ENCODE assay signal across 22 cellular contexts in genomic region chr4:81319657-81320056, GRCh38.
A peak's percentile ranks its signal among the peaks of the same experiment; 100 is the strongest.
DNase-seq lines count a peak whose midpoint lies in the region; ATAC-seq, FAIRE-seq and TF ChIP-seq lines count a peak whose summit lies in the region.
"Had no signal": no experiment of that assay in that cellular context is flagged by ENCODE, and none has a peak within 500 bp of the region (broad histone marks: within the 10 kb centered on the region; RNA-seq: fewer than 3 reads in every experiment).

No MANE protein-coding gene starts in this region.

- no peak overlapping the region for H3K14ac ChIP-seq in IMR-90 (replicated peaks; ENCODE audit: low read depth, low read length)

- FAIRE-seq in RCC 7860 (lab: Jason Lieb, UNC), result no peak
- FAIRE-seq: GM12892, H54 had no signal

- H3K27me3 Mint-ChIP-seq in neural progenitor cell (ENCODE audit: insufficient read depth, low read depth) (peaks cover 3% of the 10 kb centered on the region), endodermal cell (ENCODE audit: insufficient read depth) (peaks cover 5% of the 10 kb centered on the region)
- H3K27me3 Mint-ChIP-seq in activated T-helper 2 cell treated with anti-CD3 and anti-CD28 coated beads, Interferon-gamma antibody, Interleukin-2, Interleukin-4, amounts not matched to agents 10 μg/mL and 5 μg/mL and 100 μg/mL, durations not matched to agents 14 hours and 24 hours and 36 hours (ENCODE audit: low read depth), result no peaks in the 10 kb centered on the region

- peaks cover 2% of the 10 kb centered on the region; the same call in 1 of the 2 replicates for H3K4me1 ChIP-seq in IMR-90 (ENCODE audit: control insufficient read depth, insufficient read depth, low read length)
- H3K4me1 ChIP-seq in neural progenitor cell, result no peaks in the 10 kb centered on the region
- no peaks in the 10 kb centered on the region for H3K4me1 ChIP-seq in endodermal cell (ENCODE audit: control insufficient read depth, insufficient read depth, low read length)

- H3K36me3 Mint-ChIP-seq in neural progenitor cell, result no peaks in the 10 kb centered on the region
- no peaks in the 10 kb centered on the region for H3K36me3 Mint-ChIP-seq in endodermal cell (ENCODE audit: low read depth)
- H3K36me3 Mint-ChIP-seq in activated T-helper 2 cell treated with anti-CD3 and anti-CD28 coated beads, Interferon-gamma antibody, Interleukin-2, Interleukin-4, amounts not matched to agents 10 μg/mL and 5 μg/mL and 100 μg/mL, durations not matched to agents 14 hours and 24 hours and 36 hours (ENCODE audit: low read depth), result no peaks in the 10 kb centered on the region

- no peak for TF ChIP-seq CTCF in IMR-90 (conservative IDR thresholded peaks at IDR 0.05; ENCODE audit: low read depth, low read length)
- TF ChIP-seq CTCF in neural progenitor cell (IDR thresholded peaks at IDR 0.05), result no peak
- TF ChIP-seq CTCF in endodermal cell (conservative IDR thresholded peaks at IDR 0.05), result no peak

- no peak for TF ChIP-seq POLR2A in IMR-90 (IDR thresholded peaks at IDR 0.05; ENCODE audit: low read depth, low read length)

- H4K8ac ChIP-seq in IMR-90 (ENCODE audit: low read depth in 2 of 2, low read length in 2 of 2), result peak overlapping the region in 1 of 2 experiments; percentile 13; a peak in 1 of 4 replicates

- peak; percentile 2 for DNase-seq in Caki2 (ENCODE audit: low read depth)
- DNase-seq in IMR-90, result no peak
- DNase-seq in kidney tubule cell (ENCODE audit: low spot score), result peak; percentile 58
- DNase-seq in neural progenitor cell (ENCODE audit: low spot score), result no peak
- no peak for DNase-seq in NCI-H345 treated with DMSO at 0.1 percent for 48 hours (lab: John Stamatoyannopoulos, UW; ENCODE audit: unreplicated experiment)
- DNase-seq in endodermal cell, result no peak
- no peak for DNase-seq in activated T-helper 2 cell treated with anti-CD3 and anti-CD28 coated beads, Interferon-gamma antibody, Interleukin-2, Interleukin-4, amounts not matched to agents 10 μg/mL and 5 μg/mL and 100 μg/mL, durations not matched to agents 14 hours and 24 hours and 36 hours (ENCODE audit: low spot score)
- DNase-seq in RCC 7860 (ENCODE audit: low spot score), result no peak
- DNase-seq: DMS79, NCI-H1048, NCI-H1417, NCI-H1694 treated with DMSO at 0.1 percent for 48 hours, NCI-H2081, NCI-H2227 treated with DMSO at 0.1 percent for 48 hours, NCI-H510A, NCI-H69, SJCRH30 had no signal

- BruUV-seq in IMR-90 (replicated peaks; lab: Mats Ljungman, UMichigan), result no TSS peak

- H3K4me2 ChIP-seq in IMR-90 (ENCODE audit: low read depth, low read length), result no peak overlapping the region
- H3K4me2 ChIP-seq in neural progenitor cell, result no peak overlapping the region

- no peaks in the 10 kb centered on the region; the same call in 1 of the 2 replicates for H4K20me1 ChIP-seq in IMR-90 (ENCODE audit: insufficient read depth, low read length)
- no peaks in the 10 kb centered on the region for H4K20me1 ChIP-seq in neural progenitor cell (ENCODE audit: low read depth)

- dilution Hi-C loops in IMR-90 (cut with HindIII; ENCODE audit: low sequenced_read_pairs, unreplicated experiment), result no loop called here

- in situ Hi-C loops in Caki2 (cut with HindIII; ENCODE audit: low pct_unique_long_range_greater_than_20kb, low sequenced_read_pairs) (no loop called here), IMR-90 (cut with MboI; ENCODE audit: low sequenced_read_pairs) (no loop called here)

- no peak overlapping the region for H3K56ac ChIP-seq in IMR-90 (ENCODE audit: extremely low read depth, insufficient read depth, low read length)

- no peak overlapping the region for H3K27ac ChIP-seq in IMR-90 (ENCODE audit: insufficient read depth, low read length)
- no peak overlapping the region for H3K27ac ChIP-seq in neural progenitor cell
- H3K27ac ChIP-seq in endodermal cell (ENCODE audit: low read depth, low read length), result no peak overlapping the region
- H3K27ac ChIP-seq: SJCRH30 had no signal

- peaks cover 3% of the 10 kb centered on the region; the same call in 1 of the 2 replicates for H3K9me1 ChIP-seq in IMR-90 (ENCODE audit: insufficient read depth, low read length)

- no peaks in the 10 kb centered on the region for H3F3A ChIP-seq in neural progenitor cell (ENCODE audit: low read depth)

- H2AK5ac ChIP-seq in IMR-90 (ENCODE audit: low read depth, low read length), result peak overlapping the region; percentile 53; the same call in 1 of the 2 replicates

- no peak overlapping the region for H2BK5ac ChIP-seq in IMR-90 (ENCODE audit: low read depth, low read length, poor library complexity, severe bottlenecking)

- TF ChIP-seq RAD21 in IMR-90 (IDR thresholded peaks at IDR 0.05; ENCODE audit: low read length), result no peak

- no peak overlapping the region for H3K4me3 ChIP-seq in IMR-90 (ENCODE audit: insufficient read depth, low read depth, low read length)
- H3K4me3 ChIP-seq in neural progenitor cell, result no peak overlapping the region
- H3K4me3 ChIP-seq in endodermal cell (ENCODE audit: low read length), result no peak overlapping the region
- H3K4me3 ChIP-seq: SJCRH30 had no signal

- H3K4ac ChIP-seq in IMR-90 (ENCODE audit: low read depth, low read length), result peak overlapping the region; percentile 36; the same call in 1 of the 2 replicates

- 100% methylated on average over 1 of the region's 1 CpG; no CpG with 5 or more reads in 1 of the 2 experiments for WGBS in IMR-90 (ENCODE audit: extremely low coverage in 2 of 2, insufficient read length in 1 of 2), 2 experiments
- WGBS in endodermal cell (ENCODE audit: insufficient coverage in 1 of 2, insufficient read length in 1 of 2), 2 experiments, result 100% methylated on average over 1 of the region's 1 CpG

- H4K5ac ChIP-seq in IMR-90 (ENCODE audit: low read depth, low read length), result no peak overlapping the region; the same call in 1 of the 2 replicates

- H3K9me3 Mint-ChIP-seq in neural progenitor cell (peaks cover 3% of the 10 kb centered on the region), endodermal cell (peaks cover 5% of the 10 kb centered on the region)
- H3K9me3 Mint-ChIP-seq in activated T-helper 2 cell treated with anti-CD3 and anti-CD28 coated beads, Interferon-gamma antibody, Interleukin-2, Interleukin-4, amounts not matched to agents 10 μg/mL and 5 μg/mL and 100 μg/mL, durations not matched to agents 14 hours and 24 hours and 36 hours, result no peaks in the 10 kb centered on the region

- no peak overlapping the region for H2AFZ ChIP-seq in IMR-90 (replicated peaks; ENCODE audit: low read length, poor library complexity)
- H2AFZ ChIP-seq in neural progenitor cell (replicated peaks), result peak overlapping the region; percentile 10

- no peaks in the 10 kb centered on the region for H3K36me3 ChIP-seq in IMR-90 (ENCODE audit: control insufficient read depth, insufficient read depth, low read length)
- H3K36me3 ChIP-seq in neural progenitor cell, result no peaks in the 10 kb centered on the region
- H3K36me3 ChIP-seq in endodermal cell (ENCODE audit: control insufficient read depth, insufficient read depth, low read length), result no peaks in the 10 kb centered on the region
- H3K36me3 ChIP-seq: SJCRH30 had no signal

- H3K4me3 Mint-ChIP-seq in neural progenitor cell (no peak overlapping the region), endodermal cell (no peak overlapping the region)
- no peak overlapping the region for H3K4me3 Mint-ChIP-seq in activated T-helper 2 cell treated with anti-CD3 and anti-CD28 coated beads, Interferon-gamma antibody, Interleukin-2, Interleukin-4, amounts not matched to agents 10 μg/mL and 5 μg/mL and 100 μg/mL, durations not matched to agents 14 hours and 24 hours and 36 hours (ENCODE audit: low read depth)

- H4K91ac ChIP-seq in IMR-90 (ENCODE audit: insufficient read depth, low read depth, low read length), result 0 out of 2 replicates have a peak overlapping the region, but pooled peaks have one; percentile 50

- ATAC-seq in IMR-90 (ENCODE audit: low read depth), result no peak
- ATAC-seq: Panc1, Right ventricle myocardium inferior, SK-N-SH treated with all-trans-retinoic acid at 6 μM for 48 hours had no signal

- peak overlapping the region; percentile 54; the same call in 1 of the 3 replicates for H2BK15ac ChIP-seq in IMR-90 (ENCODE audit: low read depth, low read length)

- H3K79me2 ChIP-seq in neural progenitor cell (ENCODE audit: low read depth), result no peaks in the 10 kb centered on the region

- H3K18ac ChIP-seq in IMR-90 (ENCODE audit: low read depth, low read length), result no peak overlapping the region; the same call in 1 of the 2 replicates

- H2BK20ac ChIP-seq in IMR-90 (ENCODE audit: low read depth, low read length), result peak overlapping the region; percentile 50; the same call in 1 of the 2 replicates

- H3K9ac ChIP-seq in IMR-90 (ENCODE audit: low read depth, low read length) (no peak overlapping the region), neural progenitor cell (no peak overlapping the region), endodermal cell (ENCODE audit: extremely low read depth, low read length, poor library complexity, severe bottlenecking) (no peak overlapping the region)

- H3K27me3 ChIP-seq in IMR-90 (ENCODE audit: control insufficient read depth, insufficient read depth, low read length), result no peaks in the 10 kb centered on the region
- no peaks in the 10 kb centered on the region for H3K27me3 ChIP-seq in neural progenitor cell
- no peaks in the 10 kb centered on the region for H3K27me3 ChIP-seq in endodermal cell (ENCODE audit: control insufficient read depth, insufficient read depth, low read length, poor library complexity, severe bottlenecking)
- H3K27me3 ChIP-seq: SJCRH30 had no signal

- no peak overlapping the region for H2AK9ac ChIP-seq in IMR-90 (replicated peaks; ENCODE audit: low read depth, low read length, poor library complexity)

- H3K9me3 ChIP-seq in IMR-90 (ENCODE audit: control insufficient read depth, insufficient read depth, low read length) (no peaks in the 10 kb centered on the region; the same call in 1 of the 2 replicates), neural progenitor cell (ENCODE audit: low read depth) (no peaks in the 10 kb centered on the region), endodermal cell (ENCODE audit: control insufficient read depth, low read length) (peaks cover under 1% of the 10 kb centered on the region)
- H3K9me3 ChIP-seq: SJCRH30 had no signal

- no peaks in the 10 kb centered on the region for H3K79me1 ChIP-seq in IMR-90 (ENCODE audit: low read depth in 1 of 2, low read length in 2 of 2)

- POLR2A ChIA-PET in IMR-90 (lab: Charles Lee; ENCODE audit: unreplicated experiment), result no interaction called here

- intact Hi-C loops in IMR-90 (cut with micrococcal nuclease), result no loop called here
- intact Hi-C loops in activated T-helper 2 cell treated with anti-CD3 and anti-CD28 coated beads, Interferon-gamma antibody, Interleukin-2, Interleukin-4, amounts not matched to agents 10 μg/mL and 5 μg/mL and 100 μg/mL, durations not matched to agents 14 hours and 24 hours and 36 hours (cut with micrococcal nuclease), result no loop called here

- no peak overlapping the region for H3K23ac ChIP-seq in IMR-90 (ENCODE audit: low read depth, low read length)

- CTCF ChIA-PET in IMR-90 (lab: Yijun Ruan, JAX), result no interaction called here

- peak overlapping the region; percentile 51; the same call in 1 of the 2 replicates for H2BK120ac ChIP-seq in IMR-90 (ENCODE audit: low read depth, low read length)

- H3K4me1 Mint-ChIP-seq in neural progenitor cell (no peaks in the 10 kb centered on the region), endodermal cell (peaks cover 11% of the 10 kb centered on the region)
- no peaks in the 10 kb centered on the region for H3K4me1 Mint-ChIP-seq in activated T-helper 2 cell treated with anti-CD3 and anti-CD28 coated beads, Interferon-gamma antibody, Interleukin-2, Interleukin-4, amounts not matched to agents 10 μg/mL and 5 μg/mL and 100 μg/mL, durations not matched to agents 14 hours and 24 hours and 36 hours (ENCODE audit: low read depth)

- H3K27ac Mint-ChIP-seq in neural progenitor cell (no peak overlapping the region), endodermal cell (no peak overlapping the region)
- H3K27ac Mint-ChIP-seq in activated T-helper 2 cell treated with anti-CD3 and anti-CD28 coated beads, Interferon-gamma antibody, Interleukin-2, Interleukin-4, amounts not matched to agents 10 μg/mL and 5 μg/mL and 100 μg/mL, durations not matched to agents 14 hours and 24 hours and 36 hours, result no peak overlapping the region

Comparison
In these comparisons a context has a peak if more than half of its experiments do, and no peak if none do; other contexts are left out.
1. DNase-seq: peak in Caki2 (single experiment) and kidney tubule cell (single experiment); none in IMR-90 (single experiment), neural progenitor cell (single experiment), NCI-H345 treated with DMSO at 0.1 percent for 48 hours (single experiment), endodermal cell (single experiment), activated T-helper 2 cell treated with anti-CD3 and anti-CD28 coated beads, Interferon-gamma antibody, Interleukin-2, Interleukin-4, amounts not matched to agents 10 μg/mL and 5 μg/mL and 100 μg/mL, durations not matched to agents 14 hours and 24 hours and 36 hours (single experiment) and RCC 7860 (single experiment).